Comparison of ENCODE assay signal across 13 cellular contexts in genomic region chr2:215773728-215774127, GRCh38.
DNase-seq lines count a peak whose midpoint lies in the region; FAIRE-seq and TF ChIP-seq lines count a peak whose summit lies in the region.
"Had no signal": no experiment of that assay in that cellular context is flagged by ENCODE, and none has a peak within 500 bp of the region (broad histone marks: within the 10 kb centered on the region; RNA-seq: fewer than 3 reads in every experiment).

No MANE protein-coding gene starts in this region.

- H3K4me3 Mint-ChIP-seq in HFFc6, result peak overlapping the region; percentile 55; the same call in 1 of the 2 replicates

- H3K27ac ChIP-seq in brain microvascular endothelial cell, result peak overlapping the region; percentile 99
- H3K27ac ChIP-seq in mesodermal cell (ENCODE audit: low read depth, low read length, severe bottlenecking), result peak overlapping the region; percentile 11
- H3K27ac ChIP-seq in MM.1S (ENCODE audit: low read length), result no peak overlapping the region
- H3K27ac ChIP-seq in small intestine (ENCODE audit: low read depth in 1 of 2, low read length in 1 of 2), result no peak overlapping the region

- H2AFZ ChIP-seq in MM.1S (ENCODE audit: low read length), result no peak overlapping the region

- no peaks in the 10 kb centered on the region for H3K36me3 ChIP-seq in brain microvascular endothelial cell (replicated peaks)
- no peaks in the 10 kb centered on the region for H3K36me3 ChIP-seq in mesodermal cell (ENCODE audit: control insufficient read depth, insufficient read depth, low read length)
- H3K36me3 ChIP-seq in MM.1S (replicated peaks; ENCODE audit: insufficient read depth, low read length), result no peaks in the 10 kb centered on the region
- H3K36me3 ChIP-seq in small intestine (ENCODE audit: control insufficient read depth in 2 of 2, insufficient read depth in 2 of 2, low read length in 2 of 2), result no peaks in the 10 kb centered on the region

- no peak for TF ChIP-seq CTCF in HFFc6 (IDR thresholded peaks at IDR 0.05)
- no peak for TF ChIP-seq CTCF in brain microvascular endothelial cell (IDR thresholded peaks at IDR 0.05; ENCODE audit: low read depth, low read length, missing control alignments)
- TF ChIP-seq CTCF in MM.1S (IDR thresholded peaks at IDR 0.05; ENCODE audit: low read length), result no peak

- H3F3A ChIP-seq in MM.1S (ENCODE audit: insufficient read depth, low read length), result no peaks in the 10 kb centered on the region

- H3K4me1 Mint-ChIP-seq in HFFc6 (ENCODE audit: low read depth), result peaks cover 44% of the 10 kb centered on the region

- no peaks in the 10 kb centered on the region for H3K9me3 Mint-ChIP-seq in HFFc6

- H3K4me1 ChIP-seq in mesodermal cell (ENCODE audit: control insufficient read depth, insufficient read depth, low read length, poor library complexity, severe bottlenecking), result peaks cover 25% of the 10 kb centered on the region
- H3K4me1 ChIP-seq in MM.1S (ENCODE audit: low read length), result no peaks in the 10 kb centered on the region
- H3K4me1 ChIP-seq in small intestine (ENCODE audit: control insufficient read depth in 2 of 2, insufficient read depth in 1 of 2, low read depth in 1 of 2, low read length in 1 of 2), result no peaks in the 10 kb centered on the region

- FAIRE-seq in small intestine (lab: Jason Lieb, UNC), result no peak
- FAIRE-seq: endothelial cell of umbilical vein, GM19239 had no signal

- peaks cover 3% of the 10 kb centered on the region; the same call in 1 of the 2 replicates for H3K27me3 Mint-ChIP-seq in HFFc6 (ENCODE audit: insufficient read depth)

- no peak overlapping the region for H3K4me3 ChIP-seq in brain microvascular endothelial cell (ENCODE audit: low read depth, low read length)
- no peak overlapping the region for H3K4me3 ChIP-seq in mesodermal cell (ENCODE audit: extremely low read depth, insufficient read depth, low read length, poor library complexity, severe bottlenecking)
- H3K4me3 ChIP-seq in MM.1S (ENCODE audit: low read length), result no peak overlapping the region
- no peak overlapping the region for H3K4me3 ChIP-seq in small intestine (ENCODE audit: low read depth in 1 of 2, low read length in 2 of 2)
- H3K4me3 ChIP-seq: mucosa of descending colon had no signal

- in situ Hi-C loops in brain microvascular endothelial cell (cut with HindIII; ENCODE audit: low pct_ligation_motif_present, low sequenced_read_pairs), result no loop called here

- no peaks in the 10 kb centered on the region for H3K9me3 ChIP-seq in mesodermal cell (ENCODE audit: control insufficient read depth, low read length)
- no peaks in the 10 kb centered on the region for H3K9me3 ChIP-seq in MM.1S (replicated peaks; ENCODE audit: insufficient read depth, low read length)
- no peaks in the 10 kb centered on the region for H3K9me3 ChIP-seq in small intestine (ENCODE audit: control insufficient read depth, low read depth)
- H3K9me3 ChIP-seq: mucosa of descending colon had no signal

- H3K9ac ChIP-seq in MM.1S (ENCODE audit: low read length), result no peak overlapping the region

- 100% methylated on average over 1 to 2 of the region's 2 CpGs for WGBS in mesodermal cell (ENCODE audit: insufficient coverage in 2 of 2), 2 experiments
- 63 to 69% (median 65%) methylated on average over 2 of the region's 2 CpGs for WGBS in small intestine, 3 donors

- H3K9me2 ChIP-seq in MM.1S (replicated peaks; ENCODE audit: insufficient read depth, low read length), result no peaks in the 10 kb centered on the region

- peak overlapping the region; percentile 85 for H3K27ac Mint-ChIP-seq in HFFc6

- H4K20me1 ChIP-seq in MM.1S (ENCODE audit: insufficient read depth, low read length), result no peaks in the 10 kb centered on the region

- H3K4me2 ChIP-seq in MM.1S (ENCODE audit: low read depth, low read length), result no peak overlapping the region

- no peaks in the 10 kb centered on the region for H3K27me3 ChIP-seq in brain microvascular endothelial cell (replicated peaks)
- H3K27me3 ChIP-seq in MM.1S (replicated peaks; ENCODE audit: insufficient read depth, low read length), result no peaks in the 10 kb centered on the region
- no peaks in the 10 kb centered on the region for H3K27me3 ChIP-seq in small intestine (ENCODE audit: control insufficient read depth in 2 of 2, insufficient read depth in 2 of 2, low read length in 2 of 2)

- no peaks in the 10 kb centered on the region for H3K79me2 ChIP-seq in MM.1S (ENCODE audit: low read length)

- H3K36me3 Mint-ChIP-seq in HFFc6 (ENCODE audit: low read depth), result peaks cover 5% of the 10 kb centered on the region

- DNase-seq in AG08395 (ENCODE audit: low spot score) (peak; percentile 92), HFFc6 (peak; percentile 83), brain microvascular endothelial cell (peak; percentile 99), MM.1S (no peak), small intestine (no peak), NCI-H2227 (lab: John Stamatoyannopoulos, UW; ENCODE audit: unreplicated experiment) (no peak), DMS153 treated with DMSO at 0.1 percent for 48 hours (lab: John Stamatoyannopoulos, UW; ENCODE audit: unreplicated experiment) (no peak)
- DNase-seq: DMS79, mucosa of descending colon, NCI-H1105 had no signal

Comparison
In these comparisons a context has a peak if more than half of its experiments do, and no peak if none do; other contexts are left out.
1. DNase-seq: peak in AG08395 (single experiment), HFFc6 (single experiment) and brain microvascular endothelial cell (single experiment); none in MM.1S (single experiment), small intestine (single experiment), NCI-H2227 (single experiment) and DMS153 treated with DMSO at 0.1 percent for 48 hours (single experiment).
2. H3K27ac ChIP-seq: peak in brain microvascular endothelial cell (single experiment) and mesodermal cell (single experiment); none in MM.1S (single experiment) and small intestine (0 of 2).